Comparison of ENCODE assay signal across 1 cellular context in genomic region chr16:58733671-58734458, GRCh38.
TF ChIP-seq lines count a peak whose summit lies in the region.

TSS of gene GOT2 (minus strand) at chr16:58734316. CDS start at chr16:58734228, 88 bp downstream.

TF ChIP-seq in HepG2, 621 proteins besides CTCF, POLR2A, EP300 and RAD21 (continued from another document and continues in another):
- TF ChIP-seq ZHX2 (IDR thresholded peaks at IDR 0.05; ENCODE audit: low read depth) (peak; percentile 69; the same call in 1 of the 2 replicates), ZHX2 (CRISPR knock-in tag; IDR thresholded peaks at IDR 0.05; ENCODE audit: borderline replicate concordance) (peak; percentile 90), ATM (IDR thresholded peaks at IDR 0.05; ENCODE audit: borderline replicate concordance) (no peak), MAFK (conservative IDR thresholded peaks at IDR 0.05 in 1 of 2, IDR thresholded peaks at IDR 0.05 in 1 of 2; ENCODE audit: low read length in 2 of 2) (0 out of 4 replicates have a peak, but pooled peaks of 1 of the 2 experiments have one; percentile 13), ZNF576 (CRISPR knock-in tag; IDR thresholded peaks at IDR 0.05) (peak; percentile 77; the same call in 1 of the 2 replicates), PRPF4 (IDR thresholded peaks at IDR 0.05; ENCODE audit: low read depth, low read length, poor library complexity, severe bottlenecking) (no peak), ZNF335 (CRISPR knock-in tag; IDR thresholded peaks at IDR 0.05) (peak; percentile 82; the same call in 1 of the 2 replicates), ZNF441 (CRISPR knock-in tag; IDR thresholded peaks at IDR 0.05; ENCODE audit: borderline replicate concordance) (peak; percentile 86), CHCHD3 (CRISPR knock-in tag; IDR thresholded peaks at IDR 0.05) (no peak), ZKSCAN8 (CRISPR knock-in tag; IDR thresholded peaks at IDR 0.05; ENCODE audit: borderline replicate concordance) (peak; percentile 87), CHD2 (IDR thresholded peaks at IDR 0.05; ENCODE audit: low read depth, low read length) (no peak; the same call in 1 of the 2 replicates), HOXA3 (CRISPR knock-in tag; IDR thresholded peaks at IDR 0.05) (peak; percentile 95), MEIS2 (CRISPR knock-in tag; IDR thresholded peaks at IDR 0.05) (peak; percentile 67), NONO (IDR thresholded peaks at IDR 0.05) (no peak), NONO (CRISPR knock-in tag; conservative IDR thresholded peaks at IDR 0.05) (peak; percentile 99), NCOA5 (CRISPR knock-in tag; IDR thresholded peaks at IDR 0.05) (no peak), RFXAP (CRISPR knock-in tag; IDR thresholded peaks at IDR 0.05; ENCODE audit: borderline replicate concordance) (peak; percentile 94), LCORL (IDR thresholded peaks at IDR 0.05) (no peak), LCORL (CRISPR knock-in tag; IDR thresholded peaks at IDR 0.05) (peak; percentile 89), DNMT1 (CRISPR knock-in tag; IDR thresholded peaks at IDR 0.05) (peak; percentile 97), RFXANK (CRISPR knock-in tag; IDR thresholded peaks at IDR 0.05) (no peak), TCF7L2 (IDR thresholded peaks at IDR 0.05; ENCODE audit: low read depth, low read length) (no peak), ZNF570 (CRISPR knock-in tag; IDR thresholded peaks at IDR 0.05; ENCODE audit: borderline replicate concordance) (no peak), TMF1 (CRISPR knock-in tag; IDR thresholded peaks at IDR 0.05; ENCODE audit: low read depth) (peak; percentile 74), ZNF782 (CRISPR knock-in tag; IDR thresholded peaks at IDR 0.05; ENCODE audit: borderline replicate concordance) (peak; percentile 95; the same call in 1 of the 2 replicates), MXD1 (CRISPR knock-in tag; IDR thresholded peaks at IDR 0.05) (peak; percentile 93), ZNF362 (CRISPR knock-in tag; IDR thresholded peaks at IDR 0.05; ENCODE audit: borderline replicate concordance) (peak; percentile 69; the same call in 1 of the 2 replicates), SALL1 (CRISPR knock-in tag; IDR thresholded peaks at IDR 0.05) (peak; percentile 88), SMYD3 (CRISPR knock-in tag; IDR thresholded peaks at IDR 0.05) (peak; percentile 72; the same call in 1 of the 2 replicates), RFX3 (CRISPR knock-in tag; IDR thresholded peaks at IDR 0.05) (no peak), RERE (CRISPR knock-in tag; IDR thresholded peaks at IDR 0.05; ENCODE audit: low read depth) (no peak; the same call in 1 of the 2 replicates), SOX6 (IDR thresholded peaks at IDR 0.05) (no peak), SOX6 (CRISPR knock-in tag; IDR thresholded peaks at IDR 0.05) (peak; percentile 84), PITX1 (CRISPR knock-in tag; IDR thresholded peaks at IDR 0.05) (peak; percentile 92), ZMAT3 (CRISPR knock-in tag; conservative IDR thresholded peaks at IDR 0.05) (0 out of 2 replicates have a peak, but pooled peaks have one; percentile 21)
- TF ChIP-seq, protein P1, sequence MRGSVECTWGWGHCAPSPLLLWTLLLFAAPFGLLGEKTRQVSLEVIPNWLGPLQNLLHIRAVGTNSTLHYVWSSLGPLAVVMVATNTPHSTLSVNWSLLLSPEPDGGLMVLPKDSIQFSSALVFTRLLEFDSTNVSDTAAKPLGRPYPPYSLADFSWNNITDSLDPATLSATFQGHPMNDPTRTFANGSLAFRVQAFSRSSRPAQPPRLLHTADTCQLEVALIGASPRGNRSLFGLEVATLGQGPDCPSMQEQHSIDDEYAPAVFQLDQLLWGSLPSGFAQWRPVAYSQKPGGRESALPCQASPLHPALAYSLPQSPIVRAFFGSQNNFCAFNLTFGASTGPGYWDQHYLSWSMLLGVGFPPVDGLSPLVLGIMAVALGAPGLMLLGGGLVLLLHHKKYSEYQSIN (CRISPR knock-in tag; IDR thresholded peaks at IDR 0.05; ENCODE audit: borderline replicate concordance) = no peak
- TF ChIP-seq, protein P2, sequence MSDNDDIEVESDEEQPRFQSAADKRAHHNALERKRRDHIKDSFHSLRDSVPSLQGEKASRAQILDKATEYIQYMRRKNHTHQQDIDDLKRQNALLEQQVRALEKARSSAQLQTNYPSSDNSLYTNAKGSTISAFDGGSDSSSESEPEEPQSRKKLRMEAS (IDR thresholded peaks at IDR 0.05) = peak; percentile 91
- TF ChIP-seq, protein P3, sequence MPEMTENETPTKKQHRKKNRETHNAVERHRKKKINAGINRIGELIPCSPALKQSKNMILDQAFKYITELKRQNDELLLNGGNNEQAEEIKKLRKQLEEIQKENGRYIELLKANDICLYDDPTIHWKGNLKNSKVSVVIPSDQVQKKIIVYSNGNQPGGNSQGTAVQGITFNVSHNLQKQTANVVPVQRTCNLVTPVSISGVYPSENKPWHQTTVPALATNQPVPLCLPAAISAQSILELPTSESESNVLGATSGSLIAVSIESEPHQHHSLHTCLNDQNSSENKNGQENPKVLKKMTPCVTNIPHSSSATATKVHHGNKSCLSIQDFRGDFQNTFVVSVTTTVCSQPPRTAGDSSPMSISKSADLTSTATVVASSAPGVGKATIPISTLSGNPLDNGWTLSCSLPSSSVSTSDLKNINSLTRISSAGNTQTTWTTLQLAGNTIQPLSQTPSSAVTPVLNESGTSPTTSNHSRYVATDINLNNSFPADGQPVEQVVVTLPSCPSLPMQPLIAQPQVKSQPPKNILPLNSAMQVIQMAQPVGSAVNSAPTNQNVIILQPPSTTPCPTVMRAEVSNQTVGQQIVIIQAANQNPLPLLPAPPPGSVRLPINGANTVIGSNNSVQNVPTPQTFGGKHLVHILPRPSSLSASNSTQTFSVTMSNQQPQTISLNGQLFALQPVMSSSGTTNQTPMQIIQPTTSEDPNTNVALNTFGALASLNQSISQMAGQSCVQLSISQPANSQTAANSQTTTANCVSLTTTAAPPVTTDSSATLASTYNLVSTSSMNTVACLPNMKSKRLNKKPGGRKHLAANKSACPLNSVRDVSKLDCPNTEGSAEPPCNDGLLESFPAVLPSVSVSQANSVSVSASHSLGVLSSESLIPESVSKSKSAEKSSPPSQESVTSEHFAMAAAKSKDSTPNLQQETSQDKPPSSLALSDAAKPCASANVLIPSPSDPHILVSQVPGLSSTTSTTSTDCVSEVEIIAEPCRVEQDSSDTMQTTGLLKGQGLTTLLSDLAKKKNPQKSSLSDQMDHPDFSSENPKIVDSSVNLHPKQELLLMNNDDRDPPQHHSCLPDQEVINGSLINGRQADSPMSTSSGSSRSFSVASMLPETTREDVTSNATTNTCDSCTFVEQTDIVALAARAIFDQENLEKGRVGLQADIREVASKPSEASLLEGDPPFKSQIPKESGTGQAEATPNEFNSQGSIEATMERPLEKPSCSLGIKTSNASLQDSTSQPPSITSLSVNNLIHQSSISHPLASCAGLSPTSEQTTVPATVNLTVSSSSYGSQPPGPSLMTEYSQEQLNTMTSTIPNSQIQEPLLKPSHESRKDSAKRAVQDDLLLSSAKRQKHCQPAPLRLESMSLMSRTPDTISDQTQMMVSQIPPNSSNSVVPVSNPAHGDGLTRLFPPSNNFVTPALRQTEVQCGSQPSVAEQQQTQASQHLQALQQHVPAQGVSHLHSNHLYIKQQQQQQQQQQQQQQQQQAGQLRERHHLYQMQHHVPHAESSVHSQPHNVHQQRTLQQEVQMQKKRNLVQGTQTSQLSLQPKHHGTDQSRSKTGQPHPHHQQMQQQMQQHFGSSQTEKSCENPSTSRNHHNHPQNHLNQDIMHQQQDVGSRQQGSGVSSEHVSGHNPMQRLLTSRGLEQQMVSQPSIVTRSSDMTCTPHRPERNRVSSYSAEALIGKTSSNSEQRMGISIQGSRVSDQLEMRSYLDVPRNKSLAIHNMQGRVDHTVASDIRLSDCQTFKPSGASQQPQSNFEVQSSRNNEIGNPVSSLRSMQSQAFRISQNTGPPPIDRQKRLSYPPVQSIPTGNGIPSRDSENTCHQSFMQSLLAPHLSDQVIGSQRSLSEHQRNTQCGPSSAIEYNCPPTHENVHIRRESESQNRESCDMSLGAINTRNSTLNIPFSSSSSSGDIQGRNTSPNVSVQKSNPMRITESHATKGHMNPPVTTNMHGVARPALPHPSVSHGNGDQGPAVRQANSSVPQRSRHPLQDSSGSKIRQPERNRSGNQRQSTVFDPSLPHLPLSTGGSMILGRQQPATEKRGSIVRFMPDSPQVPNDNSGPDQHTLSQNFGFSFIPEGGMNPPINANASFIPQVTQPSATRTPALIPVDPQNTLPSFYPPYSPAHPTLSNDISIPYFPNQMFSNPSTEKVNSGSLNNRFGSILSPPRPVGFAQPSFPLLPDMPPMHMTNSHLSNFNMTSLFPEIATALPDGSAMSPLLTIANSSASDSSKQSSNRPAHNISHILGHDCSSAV (CRISPR knock-in tag; IDR thresholded peaks at IDR 0.05; ENCODE audit: borderline replicate concordance) = 0 out of 2 replicates have a peak, but pooled peaks have one; percentile 83
